Comparison of ENCODE assay signal across 18 cellular contexts in the genomic region with DNA sequence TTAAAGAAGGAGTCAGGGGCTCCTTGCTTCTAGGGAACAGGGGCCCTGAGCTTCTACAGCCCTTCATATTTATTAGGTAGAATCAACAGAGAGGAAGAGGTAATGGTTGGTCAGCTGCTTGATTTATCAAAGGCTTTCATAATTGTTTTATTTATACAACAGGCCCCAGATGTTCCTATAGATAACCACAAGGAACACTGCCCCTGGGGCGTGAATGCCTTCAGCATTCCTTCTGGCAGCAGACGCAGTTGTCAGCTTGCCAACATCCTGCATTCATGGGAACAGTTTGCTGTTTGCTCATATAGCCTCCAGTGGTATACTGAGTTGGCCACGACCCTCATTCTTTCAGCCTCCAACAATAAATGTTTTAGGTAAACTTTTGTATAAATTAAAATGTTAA.
DNase-seq lines count a peak whose midpoint lies in the region; ATAC-seq and TF ChIP-seq lines count a peak whose summit lies in the region.
"Had no signal": no experiment of that assay in that cellular context is flagged by ENCODE, and none has a peak within 500 bp of the region (broad histone marks: within the 10 kb centered on the region; RNA-seq: fewer than 3 reads in every experiment).

No MANE protein-coding gene starts in this region.

- no peak overlapping the region for H3K4me2 ChIP-seq in fibroblast of lung (ENCODE audit: extremely low read depth, insufficient read depth, low read length)
- H3K4me2 ChIP-seq: A549 had no signal

- no peaks in the 10 kb centered on the region for H3K4me1 Mint-ChIP-seq in CD14-positive monocyte

- in situ Hi-C loops in SK-MEL-5 (cut with HindIII; ENCODE audit: low pct_unique_long_range_greater_than_20kb, low sequenced_read_pairs) = no loop called here

- H3K27me3 Mint-ChIP-seq in CD14-positive monocyte (ENCODE audit: low read depth in 3 of 3) = no peaks in the 10 kb centered on the region

- H3K36me3 ChIP-seq in fibroblast of lung (ENCODE audit: control insufficient read depth, insufficient read depth, low read length) = no peaks in the 10 kb centered on the region
- H3K36me3 ChIP-seq: pancreas, thyroid gland had no signal

- H3K36me3 Mint-ChIP-seq in CD14-positive monocyte = no peaks in the 10 kb centered on the region

- H3K27me3 ChIP-seq in fibroblast of lung (ENCODE audit: control insufficient read depth, insufficient read depth, low read length) = no peaks in the 10 kb centered on the region
- H3K27me3 ChIP-seq: pancreas, thyroid gland had no signal

- DNase-seq in NCI-H2081 (lab: John Stamatoyannopoulos, UW) (peak; percentile 2 to 25), NCI-H2081 treated with DMSO at 0.1 percent for 48 hours (lab: John Stamatoyannopoulos, UW) (no peak), SK-MEL-5 (ENCODE audit: low read depth, low spot score) (peak; percentile 76), fibroblast of lung (ENCODE audit: low read depth in 2 of 2) (peak; percentile 59 to 84), skeletal muscle cell (ENCODE audit: low read depth) (peak; percentile 88), NCI-H2029 (lab: John Stamatoyannopoulos, UW) (no peak), CD14-positive monocyte (ENCODE audit: low spot score) (no peak)
- DNase-seq: activated CD8-positive, alpha-beta T cell treated with anti-CD3 and anti-CD28 coated beads, Interleukin-2, amount 10 ng/mL, durations not matched to agents 7 days and 5 days; cerebellar nuclear complex; erythroblast; midbrain; MV-4-11; RPMI8226; T-helper 9 cell; thyroid gland had no signal

- H3K4me3 Mint-ChIP-seq in CD14-positive monocyte = no peak overlapping the region
- H3K4me3 Mint-ChIP-seq: activated CD8-positive, alpha-beta T cell treated with anti-CD3 and anti-CD28 coated beads, Interleukin-2, amount 10 ng/mL, durations not matched to agents 7 days and 5 days had no signal

- H4K20me1 ChIP-seq in fibroblast of lung (ENCODE audit: control insufficient read depth, extremely low read depth, insufficient read depth, low read length) = no peaks in the 10 kb centered on the region

- no peaks in the 10 kb centered on the region for H3K4me1 ChIP-seq in fibroblast of lung (ENCODE audit: control insufficient read depth, extremely low read depth, insufficient read depth, low read length)
- H3K4me1 ChIP-seq: A549, pancreas, thyroid gland had no signal

- H3K27ac Mint-ChIP-seq in CD14-positive monocyte = no peak overlapping the region
- H3K27ac Mint-ChIP-seq: activated CD8-positive, alpha-beta T cell treated with anti-CD3 and anti-CD28 coated beads, Interleukin-2, amount 10 ng/mL, durations not matched to agents 7 days and 5 days had no signal

- no peak overlapping the region for H3K27ac ChIP-seq in fibroblast of lung (ENCODE audit: insufficient read depth, low read length)
- H3K27ac ChIP-seq: A549, pancreas, thyroid gland had no signal

- TF ChIP-seq CTCF in fibroblast of lung (conservative IDR thresholded peaks at IDR 0.05 in 1 of 2, IDR thresholded peaks at IDR 0.05 in 1 of 2; ENCODE audit: low read depth in 1 of 2, low read length in 2 of 2) = no peak
- no peak for TF ChIP-seq CTCF in CD14-positive monocyte (IDR thresholded peaks at IDR 0.05)

- no peak overlapping the region for H3K4me3 ChIP-seq in fibroblast of lung (replicated peaks in 1 of 4; ENCODE audit: control extremely low read depth in 1 of 4, insufficient read depth in 1 of 4, low read depth in 3 of 4, low read length in 4 of 4)
- no peak overlapping the region for H3K4me3 ChIP-seq in skeletal muscle cell (ENCODE audit: low read depth, low read length)
- H3K4me3 ChIP-seq: A549, pancreas, thyroid gland had no signal

- no peak overlapping the region for H2AFZ ChIP-seq in fibroblast of lung (ENCODE audit: low read length)

- no peaks in the 10 kb centered on the region for H3K79me2 ChIP-seq in fibroblast of lung (ENCODE audit: control insufficient read depth, insufficient read depth, low read length)

- H3K9me3 Mint-ChIP-seq in CD14-positive monocyte = peaks cover 4 to 20% (median 12%) of the 10 kb centered on the region in 7 donors

- ATAC-seq in GM18868 (IDR thresholded peaks at IDR 0.05; ENCODE audit: unreplicated experiment) = no peak
- ATAC-seq: A549; activated CD8-positive, alpha-beta T cell treated with anti-CD3 and anti-CD28 coated beads, Interleukin-2, amount 10 ng/mL, durations not matched to agents 7 days and 5 days; pancreas had no signal

- no peak overlapping the region for H3K9ac ChIP-seq in fibroblast of lung (ENCODE audit: insufficient read depth, low read length)

- no peaks in the 10 kb centered on the region for H3K9me3 ChIP-seq in fibroblast of lung (ENCODE audit: control insufficient read depth, insufficient read depth, low read depth, low read length)
- H3K9me3 ChIP-seq: pancreas, thyroid gland had no signal

- intact Hi-C loops in CD14-positive monocyte (cut with micrococcal nuclease) = no loop called here

Comparison
In these comparisons a context has a peak if more than half of its experiments do, and no peak if none do; other contexts are left out.
1. DNase-seq: peak in NCI-H2081 (2 of 2), SK-MEL-5 (single experiment), fibroblast of lung (2 of 2) and skeletal muscle cell (single experiment); none in NCI-H2081 treated with DMSO at 0.1 percent for 48 hours (single experiment), NCI-H2029 (single experiment) and CD14-positive monocyte (single experiment).